In genomic region chr17:1959871-1960569, GRCh38 we compare ENCODE assay signal across 14 cellular contexts.
DNase-seq lines count a peak whose midpoint lies in the region; ATAC-seq and TF ChIP-seq lines count a peak whose summit lies in the region.
"Had no signal": no experiment of that assay in that cellular context is flagged by ENCODE, and none has a peak within 500 bp of the region (broad histone marks: within the 10 kb centered on the region; RNA-seq: fewer than 3 reads in every experiment).

No MANE protein-coding gene starts in this region.

- intact Hi-C loops in ovary (cut with DNase I), result loop anchor here in 1 of 4 donors (10.0 kb wide), 1 partner anchor 55 kb away; no protein-coding TSS in a partner anchor

- H3K4me3 Mint-ChIP-seq in stimulated activated naive B cell treated with anti-CD40 and anti-IgM and Interleukin-4, amounts not matched to agents 10 μg/mL and 1 μg/mL and 100 μg/mL, for 72 hours, result no peak overlapping the region
- H3K4me3 Mint-ChIP-seq: activated naive CD8-positive, alpha-beta T cell; memory B cell had no signal

- peak overlapping the region in 2 of 11 experiments; percentile 36 to 66; a peak in 2 of 22 replicates for H3K9ac ChIP-seq in BLaER1 treated with 17β-estradiol and CSF1 and Interleukin-3, amounts not matched to agents 10 nM and 100 nM

- TF ChIP-seq CTCF in foreskin fibroblast (IDR thresholded peaks at IDR 0.05; ENCODE audit: low read depth, low read length) (no peak), ovary (IDR thresholded peaks at IDR 0.05) (no peak)

- no peak for ATAC-seq in stimulated activated naive B cell treated with anti-CD40 and anti-IgM and Interleukin-4, amounts not matched to agents 10 μg/mL and 1 μg/mL and 100 μg/mL, for 72 hours (replicated peaks)
- ATAC-seq in GM19463 (IDR thresholded peaks at IDR 0.05; ENCODE audit: unreplicated experiment), result no peak
- ATAC-seq: esophagus mucosa, PC-3 had no signal

- DNase-seq in NCI-H2107 treated with DMSO at 0.1 percent for 48 hours (lab: John Stamatoyannopoulos, UW; ENCODE audit: unreplicated experiment), result peak; percentile 43
- peak; percentile 33 to 63 for DNase-seq in foreskin fibroblast
- DNase-seq in ovary, result peak in 4 of 5 donors; percentile 43 to 66 (median 50)
- DNase-seq in stimulated activated naive B cell treated with anti-CD40 and anti-IgM and Interleukin-4, amounts not matched to agents 10 μg/mL and 1 μg/mL and 100 μg/mL, for 72 hours, result no peak
- no peak for DNase-seq in NOMO-1 (lab: John Stamatoyannopoulos, UW; ENCODE audit: unreplicated experiment in 2 of 2)
- no peak for DNase-seq in activated T-cell treated with anti-CD3 and anti-CD28 coated beads, Interleukin-2, amount 50 U/mL, for 1 hour
- DNase-seq: activated CD4-positive, CD25-positive, alpha-beta regulatory T cell; PC-3 had no signal

- peaks cover 12 to 60% (median 44%) of the 10 kb centered on the region in 10 experiments for H3K4me1 ChIP-seq in BLaER1 treated with 17β-estradiol and CSF1 and Interleukin-3, amounts not matched to agents 10 nM and 100 nM
- no peaks in the 10 kb centered on the region for H3K4me1 ChIP-seq in ovary (ENCODE audit: insufficient read depth)

- H3K27me3 Mint-ChIP-seq in stimulated activated naive B cell treated with anti-CD40 and anti-IgM and Interleukin-4, amounts not matched to agents 10 μg/mL and 1 μg/mL and 100 μg/mL, for 72 hours, result peaks cover 6 to 8% of the 10 kb centered on the region in 2 donors
- H3K27me3 Mint-ChIP-seq: activated naive CD8-positive, alpha-beta T cell; progenitor cell of endocrine pancreas had no signal

- no peaks in the 10 kb centered on the region for H4K20me1 ChIP-seq in BLaER1 treated with 17β-estradiol and CSF1 and Interleukin-3, amounts not matched to agents 10 nM and 100 nM

- no peaks in the 10 kb centered on the region for H3K9me3 ChIP-seq in BLaER1 treated with 17β-estradiol and CSF1 and Interleukin-3, amounts not matched to agents 10 nM and 100 nM (replicated peaks in 1 of 11)
- H3K9me3 ChIP-seq in ovary, result no peaks in the 10 kb centered on the region

- no peaks in the 10 kb centered on the region for H3K9me3 Mint-ChIP-seq in stimulated activated naive B cell treated with anti-CD40 and anti-IgM and Interleukin-4, amounts not matched to agents 10 μg/mL and 1 μg/mL and 100 μg/mL, for 72 hours
- H3K9me3 Mint-ChIP-seq: memory B cell had no signal

- no peak for TF ChIP-seq POLR2A in ovary (IDR thresholded peaks at IDR 0.05)

- TF ChIP-seq EP300 in ovary (IDR thresholded peaks at IDR 0.05), result no peak

- peak overlapping the region in 9 of 11 experiments; percentile 62 to 91 (median 84); a peak in 16 of 22 replicates for H3K4me2 ChIP-seq in BLaER1 treated with 17β-estradiol and CSF1 and Interleukin-3, amounts not matched to agents 10 nM and 100 nM

- no peaks in the 10 kb centered on the region for H3K4me1 Mint-ChIP-seq in stimulated activated naive B cell treated with anti-CD40 and anti-IgM and Interleukin-4, amounts not matched to agents 10 μg/mL and 1 μg/mL and 100 μg/mL, for 72 hours
- H3K4me1 Mint-ChIP-seq: memory B cell had no signal

- H3K27ac ChIP-seq in BLaER1 treated with 17β-estradiol and CSF1 and Interleukin-3, amounts not matched to agents 10 nM and 100 nM, result peak overlapping the region in 4 of 11 experiments; percentile 28 to 73 (median 71); a peak in 7 of 22 replicates
- no peak overlapping the region for H3K27ac ChIP-seq in ovary

- H3K36me3 ChIP-seq in BLaER1 treated with 17β-estradiol and CSF1 and Interleukin-3, amounts not matched to agents 10 nM and 100 nM, result no peaks in the 10 kb centered on the region
- no peaks in the 10 kb centered on the region for H3K36me3 ChIP-seq in ovary

- 29 to 36% (median 34%) methylated on average over 18 of the region's 18 CpGs for WGBS in ovary, 3 donors

- no peak overlapping the region for H3K27ac Mint-ChIP-seq in stimulated activated naive B cell treated with anti-CD40 and anti-IgM and Interleukin-4, amounts not matched to agents 10 μg/mL and 1 μg/mL and 100 μg/mL, for 72 hours
- H3K27ac Mint-ChIP-seq: activated naive CD8-positive, alpha-beta T cell; memory B cell had no signal

- H3K36me3 Mint-ChIP-seq in stimulated activated naive B cell treated with anti-CD40 and anti-IgM and Interleukin-4, amounts not matched to agents 10 μg/mL and 1 μg/mL and 100 μg/mL, for 72 hours, result no peaks in the 10 kb centered on the region
- H3K36me3 Mint-ChIP-seq: activated naive CD8-positive, alpha-beta T cell; memory B cell had no signal

- H3K4me3 ChIP-seq in BLaER1 treated with 17β-estradiol and CSF1 and Interleukin-3, amounts not matched to agents 10 nM and 100 nM, result no peak overlapping the region
- H3K4me3 ChIP-seq in foreskin fibroblast (ENCODE audit: low read depth in 1 of 2, low read length in 2 of 2) (no peak overlapping the region), ovary (no peak overlapping the region)

- H3K27me3 ChIP-seq in BLaER1 treated with 17β-estradiol and CSF1 and Interleukin-3, amounts not matched to agents 10 nM and 100 nM, result no peaks in the 10 kb centered on the region
- H3K27me3 ChIP-seq in ovary, result no peaks in the 10 kb centered on the region

Comparison
In these comparisons a context has a peak if more than half of its experiments do, and no peak if none do; other contexts are left out.
1. DNase-seq: peak in NCI-H2107 treated with DMSO at 0.1 percent for 48 hours (single experiment), foreskin fibroblast (2 of 2) and ovary (4 of 5); none in stimulated activated naive B cell treated with anti-CD40 and anti-IgM and Interleukin-4, amounts not matched to agents 10 μg/mL and 1 μg/mL and 100 μg/mL, for 72 hours (single experiment), NOMO-1 (0 of 2) and activated T-cell treated with anti-CD3 and anti-CD28 coated beads, Interleukin-2, amount 50 U/mL, for 1 hour (single experiment).